ENCODE assay signal across 10 cellular contexts in the genomic region with DNA sequence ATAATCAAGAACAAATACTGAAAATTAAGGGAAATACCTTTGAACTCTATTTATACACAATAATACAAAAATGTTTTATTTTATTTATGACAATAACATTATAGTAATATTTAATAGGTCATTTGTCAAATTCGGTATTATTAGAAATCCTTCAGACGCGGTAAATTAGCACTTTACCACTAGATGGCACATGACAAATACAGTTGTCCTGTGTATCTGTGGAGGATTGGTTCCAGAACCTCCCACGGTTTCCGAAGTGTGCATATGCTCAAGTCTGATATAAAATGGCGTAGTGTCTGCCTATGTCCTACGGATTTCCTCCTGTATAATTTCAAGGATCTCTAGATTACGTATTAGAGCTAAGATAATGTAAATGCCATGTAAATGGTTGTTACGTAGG. TPM values are rescaled to one million over a fixed set of nuclear protein-coding genes. Genes with fewer than 3 reads are reported as not detected.
DNase-seq lines count a peak whose midpoint lies in the region; ATAC-seq and TF ChIP-seq lines count a peak whose summit lies in the region.
"Had no signal": no experiment of that assay in that cellular context is flagged by ENCODE, and none has a peak within 500 bp of the region (broad histone marks: within the 10 kb centered on the region; RNA-seq: fewer than 3 reads in every experiment).

No MANE protein-coding gene starts in this region.

- ATAC-seq in HG03520 (IDR thresholded peaks at IDR 0.05; ENCODE audit: unreplicated experiment): no peak

- peaks cover 2% of the 10 kb centered on the region for H3K4me1 Mint-ChIP-seq in progenitor cell of endocrine pancreas (ENCODE audit: low read depth)
- H3K4me1 Mint-ChIP-seq: IgD-negative memory B cell had no signal

- H3K36me3 Mint-ChIP-seq in progenitor cell of endocrine pancreas (ENCODE audit: insufficient read depth): no peaks in the 10 kb centered on the region
- H3K36me3 Mint-ChIP-seq: IgD-negative memory B cell had no signal

- H3K4me3 Mint-ChIP-seq in progenitor cell of endocrine pancreas (ENCODE audit: low read depth): no peak overlapping the region
- H3K4me3 Mint-ChIP-seq: IgD-negative memory B cell had no signal

- no peak overlapping the region for H3K4me3 ChIP-seq in Jurkat, Clone E6-1 (ENCODE audit: low read length)
- H3K4me3 ChIP-seq: BLaER1 treated with 17β-estradiol and CSF1 and Interleukin-3, amounts not matched to agents 10 nM and 100 nM had no signal

- peaks cover 40% of the 10 kb centered on the region for H3K27me3 Mint-ChIP-seq in progenitor cell of endocrine pancreas
- H3K27me3 Mint-ChIP-seq: IgD-negative memory B cell had no signal

- no peaks in the 10 kb centered on the region for H3K9me3 Mint-ChIP-seq in progenitor cell of endocrine pancreas (ENCODE audit: low read depth)
- H3K9me3 Mint-ChIP-seq: IgD-negative memory B cell had no signal

- H3K27ac Mint-ChIP-seq in progenitor cell of endocrine pancreas: no peak overlapping the region
- H3K27ac Mint-ChIP-seq: IgD-negative memory B cell had no signal

- DNase-seq in NCI-H1417 (lab: John Stamatoyannopoulos, UW) (peak in 2 of 3 experiments; percentile 15 to 65), NCI-H1417 treated with DMSO at 0.1 percent for 48 hours (lab: John Stamatoyannopoulos, UW) (no peak), cerebellum (ENCODE audit: low spot score) (peak; percentile 48), progenitor cell of endocrine pancreas (ENCODE audit: low spot score, unreplicated experiment) (no peak), HK-2 (ENCODE audit: unreplicated experiment) (no peak), middle frontal gyrus (ENCODE audit: extremely low spot score, low spot score) (no peak)
- DNase-seq in Jurkat, Clone E6-1 (ENCODE audit: low read depth, low spot score): peak; percentile 17

- peak; percentile 58 for TF ChIP-seq CTCF in progenitor cell of endocrine pancreas (IDR thresholded peaks at IDR 0.05; ENCODE audit: unreplicated experiment)

RNA-seq across cellular contexts. Expression of a gene that starts 8.1 kb away (rescaled TPM):
- polyA plus RNA-seq in Jurkat, Clone E6-1 (2012; ENCODE audit: insufficient read depth, insufficient read length): not detected
- total RNA-seq in cerebellum (237 TPM), progenitor cell of endocrine pancreas (152 and 154 TPM in 2 replicates)
- polyA plus RNA-seq: IgD-negative memory B cell had no signal

Comparison
In these comparisons a context has a peak if more than half of its experiments do, and no peak if none do; other contexts are left out.
1. DNase-seq: peak in NCI-H1417 (2 of 3), Jurkat, Clone E6-1 (single experiment) and cerebellum (single experiment); none in NCI-H1417 treated with DMSO at 0.1 percent for 48 hours (single experiment), progenitor cell of endocrine pancreas (single experiment), HK-2 (single experiment) and middle frontal gyrus (single experiment).